Comparison of ENCODE assay signal across 8 cellular contexts in the genomic region with DNA sequence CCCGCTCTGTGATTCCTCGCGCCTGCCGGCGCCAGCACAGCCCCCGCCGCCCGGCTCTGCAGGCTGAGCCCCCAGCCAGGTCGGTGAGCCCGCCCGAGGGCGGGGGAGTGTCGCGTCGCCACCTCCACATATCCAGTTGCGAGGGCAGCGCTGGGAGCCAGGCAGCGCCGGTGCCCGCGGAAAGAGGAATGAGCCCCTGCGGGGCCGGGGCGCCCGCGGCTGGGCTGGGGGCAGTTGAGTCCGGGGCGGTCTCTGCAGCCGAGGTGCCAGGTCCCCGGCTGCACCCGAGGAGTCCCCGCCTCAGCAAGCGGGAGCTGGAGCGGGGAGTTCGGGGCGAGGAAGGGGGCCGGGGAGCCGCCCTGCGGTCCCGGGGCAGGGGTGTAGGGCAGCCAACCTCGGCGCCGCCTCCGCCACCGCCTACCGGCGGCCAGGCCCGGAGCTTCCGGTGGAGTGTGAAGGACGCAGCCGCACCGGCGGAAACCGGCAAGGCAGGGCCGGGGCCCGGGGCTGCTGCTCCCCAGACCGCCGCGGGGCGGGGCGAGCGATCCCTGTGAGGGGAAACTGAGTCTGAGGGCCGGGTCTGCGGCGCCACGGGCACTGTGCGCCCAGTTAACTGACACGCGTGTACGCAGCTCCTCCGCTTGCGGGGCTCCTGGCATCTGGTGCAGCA. TPM values are rescaled to one million over a fixed set of nuclear protein-coding genes. Genes with fewer than 3 reads are reported as not detected.
A peak's percentile ranks its signal among the peaks of the same experiment; 100 is the strongest.
DNase-seq lines count a peak whose midpoint lies in the region; ATAC-seq and TF ChIP-seq lines count a peak whose summit lies in the region.

No MANE protein-coding gene starts in this region.

- H3K36me3 Mint-ChIP-seq in activated naive CD8-positive, alpha-beta T cell treated with anti-CD3 and anti-CD28 coated beads, Interleukin-2, amount 10 ng/mL, durations not matched to agents 7 days and 5 days, result peaks cover 15% of the 10 kb centered on the region

- H3K27ac Mint-ChIP-seq in activated naive CD8-positive, alpha-beta T cell treated with anti-CD3 and anti-CD28 coated beads, Interleukin-2, amount 10 ng/mL, durations not matched to agents 7 days and 5 days, result peak overlapping the region; percentile 94

- CTCF ChIA-PET in AG04449 (lab: Yijun Ruan, JAX), result interaction anchor here (0.9 to 1.3 kb wide), 6 partner anchors 9 to 173 kb away, joined by 3 to 7 read pairs (median 4); no protein-coding TSS in a partner anchor

- H3K27me3 ChIP-seq in heart right ventricle, result no peaks in the 10 kb centered on the region

- TF ChIP-seq CTCF in AG04449 (IDR thresholded peaks at IDR 0.05; ENCODE audit: insufficient read depth, low read length, missing control alignments), result peak; percentile 18
- peak in 7 of 9 donors; percentile 14 to 46 (median 32) for TF ChIP-seq CTCF in heart right ventricle (IDR thresholded peaks at IDR 0.05)

- POLR2A ChIA-PET in AG04449 (lab: Yijun Ruan, JAX), result no interaction called here
- POLR2A ChIA-PET in activated naive CD8-positive, alpha-beta T cell treated with anti-CD3 and anti-CD28 coated beads, Interleukin-2, amount 10 ng/mL, durations not matched to agents 7 days and 5 days (lab: Charles Lee), result interaction anchor here (0.7 to 6.5 kb wide), 18 partner anchors 9 to 214 kb away, joined by 3 to 94 read pairs (median 5); a partner anchor contains a TSS

- H3K9me3 ChIP-seq in heart right ventricle, result no peaks in the 10 kb centered on the region

- ATAC-seq in GM18861 (IDR thresholded peaks at IDR 0.05; ENCODE audit: unreplicated experiment), result peak; percentile 22
- peak; percentile 36 for ATAC-seq in HG03342 (IDR thresholded peaks at IDR 0.05; ENCODE audit: unreplicated experiment)
- peak; percentile 45 for ATAC-seq in activated naive CD8-positive, alpha-beta T cell treated with anti-CD3 and anti-CD28 coated beads, Interleukin-2, amount 10 ng/mL, durations not matched to agents 7 days and 5 days (ENCODE audit: low read depth)
- ATAC-seq in heart right ventricle, result peak; percentile 87 to 96 (median 90)

- H3K9me3 Mint-ChIP-seq in activated naive CD8-positive, alpha-beta T cell treated with anti-CD3 and anti-CD28 coated beads, Interleukin-2, amount 10 ng/mL, durations not matched to agents 7 days and 5 days, result no peaks in the 10 kb centered on the region

- intact Hi-C loops in heart right ventricle (cut with DNase I), result loop anchor here in 2 of 10 donors (2.0 to 5.0 kb wide), 2 partner anchors 52 kb away; a partner anchor contains a TSS

- peak overlapping the region; percentile 93 for H3K4me3 Mint-ChIP-seq in activated naive CD8-positive, alpha-beta T cell treated with anti-CD3 and anti-CD28 coated beads, Interleukin-2, amount 10 ng/mL, durations not matched to agents 7 days and 5 days

- H3K4me3 ChIP-seq in AG04449 (ENCODE audit: low read depth, low read length) (peak overlapping the region; percentile 56), heart right ventricle (peak overlapping the region; percentile 52 to 76 (median 72))

- 2% methylated on average over 67 to 72 of the region's 72 CpGs for WGBS in heart right ventricle, 2 donors

- no peaks in the 10 kb centered on the region for H3K36me3 ChIP-seq in heart right ventricle

- peak overlapping the region; percentile 76 to 95 (median 92) for H3K27ac ChIP-seq in heart right ventricle

- peaks cover 5 to 85% (median 37%) of the 10 kb centered on the region in 9 donors for H3K4me1 ChIP-seq in heart right ventricle

- DNase-seq in AG04449 (ENCODE audit: low read depth, low spot score), result no peak
- DNase-seq in RKO (ENCODE audit: low spot score), result peak; percentile 79
- DNase-seq in activated naive CD8-positive, alpha-beta T cell treated with anti-CD3 and anti-CD28 coated beads, Interleukin-2, amount 10 ng/mL, durations not matched to agents 7 days and 5 days, result peak; percentile 88
- DNase-seq in heart right ventricle, result peak; percentile 73 to 84
- peak; percentile 48 for DNase-seq in pons (ENCODE audit: low spot score)
- DNase-seq in HK-2 (ENCODE audit: unreplicated experiment), result no peak

- H3K27me3 Mint-ChIP-seq in activated naive CD8-positive, alpha-beta T cell treated with anti-CD3 and anti-CD28 coated beads, Interleukin-2, amount 10 ng/mL, durations not matched to agents 7 days and 5 days, result no peaks in the 10 kb centered on the region

- peaks cover 69% of the 10 kb centered on the region for H3K4me1 Mint-ChIP-seq in activated naive CD8-positive, alpha-beta T cell treated with anti-CD3 and anti-CD28 coated beads, Interleukin-2, amount 10 ng/mL, durations not matched to agents 7 days and 5 days

RNA-seq across cellular contexts. Expression of a gene that starts 2.3 kb away (rescaled TPM):
- total RNA-seq in activated naive CD8-positive, alpha-beta T cell treated with anti-CD3 and anti-CD28 coated beads, Interleukin-2, amount 10 ng/mL, durations not matched to agents 7 days and 5 days, result 100 to 1,000 TPM in 1 of 2 experiments, 10 to 100 TPM in 1; 97.1 to 102 TPM
- total RNA-seq in heart right ventricle, result 1 to 10 TPM; 1.1 to 6.7 (median 1.9) TPM
- 1 to 10 TPM; 2.2 to 5.7 TPM for polyA plus RNA-seq in heart right ventricle

RNA-seq across cellular contexts. Expression of a gene that starts 51.9 kb away (rescaled TPM):
- total RNA-seq in activated naive CD8-positive, alpha-beta T cell treated with anti-CD3 and anti-CD28 coated beads, Interleukin-2, amount 10 ng/mL, durations not matched to agents 7 days and 5 days, result 100 to 1,000 TPM; 248 to 253 TPM
- 10 to 100 TPM in 8 of 10 donors, 1 to 10 TPM in 2; 9.2 to 24.0 (median 13.4) TPM for total RNA-seq in heart right ventricle
- polyA plus RNA-seq in heart right ventricle, result 10 to 100 TPM; 10.2 to 12.5 TPM

Comparison
In these comparisons a context has a peak if more than half of its experiments do, and no peak if none do; other contexts are left out.
1. DNase-seq: peak in RKO (single experiment), activated naive CD8-positive, alpha-beta T cell treated with anti-CD3 and anti-CD28 coated beads, Interleukin-2, amount 10 ng/mL, durations not matched to agents 7 days and 5 days (single experiment), heart right ventricle (2 of 2) and pons (single experiment); none in AG04449 (single experiment) and HK-2 (single experiment).
2. ATAC-seq: peak in every context shown above with its lines; median percentile 90 in heart right ventricle; 45 in activated naive CD8-positive, alpha-beta T cell treated with anti-CD3 and anti-CD28 coated beads, Interleukin-2, amount 10 ng/mL, durations not matched to agents 7 days and 5 days; 36 in HG03342; 22 in GM18861.
3. RNA of a gene that starts 2.3 kb away (total RNA-seq): 97.1 to 102 TPM in activated naive CD8-positive, alpha-beta T cell treated with anti-CD3 and anti-CD28 coated beads, Interleukin-2, amount 10 ng/mL, durations not matched to agents 7 days and 5 days; 1.1 to 6.7 TPM in heart right ventricle; every median in the first group is over 10 times any median in the second.
4. RNA of a gene that starts 51.9 kb away (total RNA-seq): 248 to 253 TPM in activated naive CD8-positive, alpha-beta T cell treated with anti-CD3 and anti-CD28 coated beads, Interleukin-2, amount 10 ng/mL, durations not matched to agents 7 days and 5 days; 9.2 to 24.0 TPM in heart right ventricle; every median in the first group is over 4 times any median in the second.